Comparison of ENCODE assay signal across 16 cellular contexts in the genomic region with DNA sequence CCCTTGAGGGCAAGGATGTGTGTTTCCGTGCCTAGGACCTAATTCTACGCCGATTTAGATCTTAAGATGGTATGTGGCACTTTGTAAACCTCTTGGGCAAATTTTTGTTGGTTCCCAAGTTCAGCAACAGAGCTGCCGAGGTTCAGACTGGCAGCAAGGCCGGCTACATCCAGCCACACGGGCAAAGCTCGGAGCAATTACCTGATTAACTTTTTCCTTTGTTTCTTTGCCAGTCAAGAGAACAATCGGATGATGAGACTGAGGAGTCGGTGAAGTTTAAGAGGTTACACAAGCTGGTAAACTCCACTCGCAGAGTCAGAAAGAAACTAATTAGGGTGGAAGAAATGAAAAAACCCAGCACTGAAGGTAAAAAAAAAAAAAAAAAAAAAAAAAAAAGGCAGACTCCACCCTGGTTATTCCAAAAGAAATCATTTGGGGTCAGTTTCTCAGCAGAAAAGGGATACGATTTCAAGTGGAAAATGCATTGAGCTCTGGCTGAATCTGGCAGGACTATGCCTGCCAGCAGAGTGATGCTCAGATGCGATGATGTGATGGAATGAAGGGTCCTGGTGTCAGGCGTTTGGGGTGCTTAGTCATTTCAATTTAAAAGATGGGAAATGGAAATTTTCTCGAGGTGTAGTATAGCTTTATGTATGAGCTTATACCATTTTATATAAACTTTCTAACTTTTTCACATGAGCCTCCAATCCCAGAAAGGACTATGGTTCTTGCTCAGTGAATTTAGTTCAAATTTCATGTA.
DNase-seq lines count a peak whose midpoint lies in the region; ATAC-seq and TF ChIP-seq lines count a peak whose summit lies in the region.
"Had no signal": no experiment of that assay in that cellular context is flagged by ENCODE, and none has a peak within 500 bp of the region (broad histone marks: within the 10 kb centered on the region; RNA-seq: fewer than 3 reads in every experiment).

No MANE protein-coding gene starts in this region.

- no peak overlapping the region for H3K4me3 Mint-ChIP-seq in type B pancreatic cell
- H3K4me3 Mint-ChIP-seq: activated naive CD4-positive, alpha-beta T cell treated with anti-CD3 and anti-CD28 coated beads, Interleukin-2, amount 50 U/mL, for 24 hours had no signal

- H3K27ac Mint-ChIP-seq in type B pancreatic cell = no peak overlapping the region
- H3K27ac Mint-ChIP-seq: activated naive CD4-positive, alpha-beta T cell treated with anti-CD3 and anti-CD28 coated beads, Interleukin-2, amount 50 U/mL, for 24 hours had no signal

- CTCF ChIA-PET in RWPE1 (lab: Yijun Ruan, JAX) = interaction anchor here (0.6 kb wide), 1 partner anchor 250 kb away, joined by 3 read pairs; no protein-coding TSS in a partner anchor

- TF ChIP-seq CTCF in RWPE1 (conservative IDR thresholded peaks at IDR 0.05; ENCODE audit: low read depth) = no peak
- TF ChIP-seq CTCF in foreskin fibroblast (IDR thresholded peaks at IDR 0.05; ENCODE audit: low read depth, low read length) = no peak
- no peak for TF ChIP-seq CTCF in type B pancreatic cell (conservative IDR thresholded peaks at IDR 0.05)

- H3K27me3 ChIP-seq in ACC112 (ENCODE audit: insufficient read depth, low read length) = no peaks in the 10 kb centered on the region

- peaks cover 23% of the 10 kb centered on the region; the same call in 1 of the 2 replicates for H3K36me3 ChIP-seq in ACC112 (ENCODE audit: insufficient read depth, low read length)

- peak overlapping the region; percentile 58 for H3K27ac ChIP-seq in ACC112 (ENCODE audit: low read depth, low read length)
- H3K27ac ChIP-seq in RWPE1 = peak overlapping the region; percentile 26; the same call in 1 of the 2 replicates

- no peaks in the 10 kb centered on the region for H3K9me3 Mint-ChIP-seq in type B pancreatic cell
- H3K9me3 Mint-ChIP-seq: activated naive CD4-positive, alpha-beta T cell treated with anti-CD3 and anti-CD28 coated beads, Interleukin-2, amount 50 U/mL, for 24 hours had no signal

- peaks cover 24% of the 10 kb centered on the region for H3K4me1 ChIP-seq in ACC112 (ENCODE audit: control insufficient read depth, insufficient read depth, low read length, unreplicated experiment)

- H3K4me3 ChIP-seq in ACC112 (ENCODE audit: low read depth, low read length) (peak overlapping the region; percentile 20), foreskin fibroblast (ENCODE audit: low read depth in 1 of 2, low read length in 2 of 2) (peak overlapping the region; percentile 34 to 41)

- no peak for DNase-seq in RWPE1 (ENCODE audit: low spot score)
- peak in 1 of 2 donors; percentile 47 for DNase-seq in foreskin fibroblast
- peak; percentile 16 for DNase-seq in retina
- DNase-seq in germinal center (ENCODE audit: low spot score) = no peak
- no peak for DNase-seq in NCI-H1417 treated with DMSO at 0.1 percent for 48 hours (lab: John Stamatoyannopoulos, UW)
- no peak for DNase-seq in type B pancreatic cell (ENCODE audit: extremely low spot score, unreplicated experiment)
- DNase-seq: activated CD8-positive, alpha-beta memory T cell treated with anti-CD3 and anti-CD28 coated beads for 24 hours; DND-41; midbrain; NCI-H1105 treated with DMSO at 0.1 percent for 48 hours; NCI-H510A treated with DMSO at 0.1 percent for 48 hours; small intestine; T1000 had no signal

- no peak for ATAC-seq in GM18519 (IDR thresholded peaks at IDR 0.05; ENCODE audit: low FRiP score, unreplicated experiment)

- no peak overlapping the region for H2AFZ ChIP-seq in ACC112 (ENCODE audit: low read length, unreplicated experiment)

- no peaks in the 10 kb centered on the region for H3K27me3 Mint-ChIP-seq in type B pancreatic cell

- POLR2A ChIA-PET in RWPE1 (lab: Yijun Ruan, JAX; ENCODE audit: low non-redundant PET) = no interaction called here

- H3K79me2 ChIP-seq in ACC112 (ENCODE audit: control insufficient read depth, insufficient read depth, low read length, unreplicated experiment) = peaks cover 18% of the 10 kb centered on the region

- peaks cover 15% of the 10 kb centered on the region for H3K4me1 Mint-ChIP-seq in type B pancreatic cell (ENCODE audit: unreplicated experiment)
- H3K4me1 Mint-ChIP-seq: activated naive CD4-positive, alpha-beta T cell treated with anti-CD3 and anti-CD28 coated beads, Interleukin-2, amount 50 U/mL, for 24 hours had no signal

- H3K36me3 Mint-ChIP-seq in type B pancreatic cell = peaks cover 26% of the 10 kb centered on the region
- H3K36me3 Mint-ChIP-seq: activated naive CD4-positive, alpha-beta T cell treated with anti-CD3 and anti-CD28 coated beads, Interleukin-2, amount 50 U/mL, for 24 hours had no signal
